In the genomic region with DNA sequence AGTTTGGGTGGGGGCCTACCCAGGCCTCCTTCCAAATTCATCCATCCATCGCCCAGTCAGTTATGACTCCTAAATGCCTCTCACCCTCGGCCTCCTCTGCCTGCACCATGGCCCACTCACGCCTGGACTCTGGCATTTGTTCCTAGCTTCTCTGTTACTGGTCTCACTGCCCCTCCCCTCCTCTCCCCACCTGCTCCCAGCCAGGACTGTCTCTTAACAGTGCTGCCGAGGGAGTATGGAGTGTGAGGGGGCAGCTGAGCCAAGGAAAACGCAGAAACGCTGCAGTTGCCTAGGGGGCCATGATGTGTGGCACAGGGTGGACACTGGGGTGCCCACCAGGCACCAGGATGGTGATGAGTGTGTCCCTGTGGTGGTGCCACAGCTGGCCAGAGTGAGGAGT, we compare ENCODE assay signal across 9 cellular contexts. TPM values are rescaled to one million over a fixed set of nuclear protein-coding genes. Genes with fewer than 3 reads are reported as not detected.
DNase-seq lines count a peak whose midpoint lies in the region; ATAC-seq and TF ChIP-seq lines count a peak whose summit lies in the region.
"Had no signal": no experiment of that assay in that cellular context is flagged by ENCODE, and none has a peak within 500 bp of the region (broad histone marks: within the 10 kb centered on the region; RNA-seq: fewer than 3 reads in every experiment).

No MANE protein-coding gene starts in this region.

- peak overlapping the region in 1 of 2 donors; percentile 72 for H3K4me3 ChIP-seq in right atrium auricular region
- H3K4me3 ChIP-seq in breast epithelium = peak overlapping the region; percentile 66 to 77 (median 68)
- peak overlapping the region; percentile 24 to 73 for H3K4me3 ChIP-seq in muscle layer of colon (ENCODE audit: low read depth in 1 of 2, low read length in 2 of 2)
- H3K4me3 ChIP-seq: K562 had no signal

- DNase-seq in right atrium auricular region (ENCODE audit: low spot score) (no peak), cardiac septum (ENCODE audit: low spot score) (no peak), breast epithelium (ENCODE audit: low spot score in 2 of 2) (no peak), SIG-M5 treated with dmso at 0.1 percent for 504 hours (lab: John Stamatoyannopoulos, UW; ENCODE audit: unreplicated experiment) (no peak), mesenteric fat pad (ENCODE audit: low spot score) (no peak), GM03348 (ENCODE audit: low spot score) (no peak)

- H3K4me1 ChIP-seq in right atrium auricular region = peaks cover 3 to 57% of the 10 kb centered on the region in 2 donors
- H3K4me1 ChIP-seq in breast epithelium = peaks cover 3 to 8% of the 10 kb centered on the region in 2 donors
- peaks cover 38% of the 10 kb centered on the region for H3K4me1 ChIP-seq in muscle layer of colon (ENCODE audit: insufficient read depth, low read length)

- H3K27me3 ChIP-seq in right atrium auricular region (no peaks in the 10 kb centered on the region), breast epithelium (no peaks in the 10 kb centered on the region), muscle layer of colon (ENCODE audit: control insufficient read depth in 1 of 2, insufficient read depth in 2 of 2, low read length in 2 of 2) (no peaks in the 10 kb centered on the region)

- ATAC-seq in GM18861 (IDR thresholded peaks at IDR 0.05; ENCODE audit: unreplicated experiment) = no peak
- ATAC-seq: K562 had no signal

- H3K9me3 ChIP-seq in right atrium auricular region = no peaks in the 10 kb centered on the region
- H3K9me3 ChIP-seq in breast epithelium = no peaks in the 10 kb centered on the region
- no peaks in the 10 kb centered on the region for H3K9me3 ChIP-seq in muscle layer of colon (ENCODE audit: low read length)

- no peak for TF ChIP-seq CTCF in right atrium auricular region (IDR thresholded peaks at IDR 0.05)
- TF ChIP-seq CTCF in breast epithelium (IDR thresholded peaks at IDR 0.05) = no peak

- H3K36me3 ChIP-seq in right atrium auricular region (peaks cover 20% of the 10 kb centered on the region), breast epithelium (peaks cover 7% of the 10 kb centered on the region), muscle layer of colon (ENCODE audit: insufficient read depth, low read length) (peaks cover 33% of the 10 kb centered on the region)

- intact Hi-C loops in cardiac septum (cut with DNase I) (loop anchor here (2.0 kb wide), 4 partner anchors 37 to 313 kb away; a partner anchor contains a TSS), breast epithelium (cut with DNase I; ENCODE audit: low total_unique reads) (loop anchor here (5.0 kb wide), 1 partner anchor 310 kb away; no protein-coding TSS in a partner anchor)

- H3K9ac ChIP-seq in muscle layer of colon (ENCODE audit: low read length) = peak overlapping the region; percentile 39

- H3K27ac ChIP-seq in right atrium auricular region (peak overlapping the region; percentile 73 to 82), breast epithelium (no peak overlapping the region), muscle layer of colon (ENCODE audit: low read depth, low read length) (no peak overlapping the region)

- TF ChIP-seq POLR2A in breast epithelium (IDR thresholded peaks at IDR 0.05) = no peak

RNA-seq across cellular contexts. Expression of a gene that starts 3.1 kb away (rescaled TPM):
- total RNA-seq in right atrium auricular region (1 to 10 TPM; 6.8 to 9.5 TPM), cardiac septum (10.8 TPM), breast epithelium (1 to 10 TPM; 5.3 to 9.8 (median 7.9) TPM), mesenteric fat pad (8.3 TPM)

RNA-seq across cellular contexts. Expression of a gene that starts 22.7 kb away (rescaled TPM):
- total RNA-seq in right atrium auricular region (10 to 100 TPM; 17.4 to 19.0 TPM), cardiac septum (27.2 TPM), breast epithelium (10 to 100 TPM; 52.4 to 65.0 (median 59.8) TPM), mesenteric fat pad (52.9 TPM)

RNA-seq across cellular contexts. Expression of a gene that starts 25.4 kb away (rescaled TPM):
- total RNA-seq in right atrium auricular region = 10 to 100 TPM; 14.9 to 17.9 TPM
- total RNA-seq in cardiac septum = 11.8 TPM
- 10 to 100 TPM; 19.0 to 22.3 (median 19.4) TPM for total RNA-seq in breast epithelium
- total RNA-seq in mesenteric fat pad = 17.1 TPM

RNA-seq across cellular contexts. Expression of a gene that starts 36.5 kb away (rescaled TPM):
- total RNA-seq in right atrium auricular region (10 to 100 TPM in 1 of 2 donors, 1 to 10 TPM in 1; 4.8 to 12.9 TPM), cardiac septum (3.1 TPM), breast epithelium (10 to 100 TPM in 2 of 3 donors, 1 to 10 TPM in 1; 4.3 to 19.8 (median 10.5) TPM), mesenteric fat pad (3.8 TPM)

RNA-seq across cellular contexts. Expression of a gene that starts 54.7 kb away (rescaled TPM):
- total RNA-seq in right atrium auricular region (10 to 100 TPM; 41.7 to 42.3 TPM), cardiac septum (73.3 TPM), breast epithelium (10 to 100 TPM; 38.2 to 58.0 (median 56.9) TPM), mesenteric fat pad (104 TPM)

Comparison
In these comparisons a context has a peak if more than half of its experiments do, and no peak if none do; other contexts are left out.
1. H3K27ac ChIP-seq: peak in right atrium auricular region (2 of 2); none in breast epithelium (0 of 2) and muscle layer of colon (single experiment).